Comparison of ENCODE assay signal across 8 cellular contexts in the genomic region with DNA sequence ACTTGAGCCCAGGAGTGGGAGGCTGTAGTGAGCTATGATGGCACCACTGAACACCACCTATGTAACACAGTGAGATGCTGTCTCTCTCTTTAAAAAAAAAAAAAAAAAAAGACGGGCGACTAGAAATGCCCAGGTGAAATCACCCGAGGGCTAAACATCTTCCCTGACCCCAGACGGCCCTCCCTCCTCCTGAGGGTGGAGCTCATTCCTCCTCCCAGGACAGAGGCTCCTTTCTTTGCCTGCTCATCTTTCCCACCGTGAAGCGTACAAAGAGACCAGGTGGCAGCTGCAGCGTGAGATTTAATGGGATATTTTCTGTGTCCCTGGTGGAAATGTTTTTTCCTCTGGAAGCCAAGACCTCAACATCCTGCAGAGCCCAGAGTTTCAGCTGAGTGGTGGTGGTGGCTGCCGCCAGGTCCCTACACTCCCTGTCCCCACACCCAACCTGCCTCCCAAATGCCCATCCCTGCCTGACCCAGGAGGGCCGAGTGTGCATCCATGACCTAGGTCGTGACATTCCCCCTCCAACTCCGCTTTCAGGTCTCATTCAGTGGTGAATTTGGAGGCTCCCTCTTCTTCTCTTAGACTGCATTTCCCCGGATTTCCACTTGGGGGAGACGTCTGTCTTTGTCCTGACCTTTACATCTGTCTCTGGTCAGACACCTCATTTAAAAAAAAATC. TPM values are rescaled to one million over a fixed set of nuclear protein-coding genes. Genes with fewer than 3 reads are reported as not detected.
DNase-seq lines count a peak whose midpoint lies in the region; ATAC-seq and TF ChIP-seq lines count a peak whose summit lies in the region.

No MANE protein-coding gene starts in this region.

- H3K27ac Mint-ChIP-seq in activated naive CD4-positive, alpha-beta T cell treated with anti-CD3 and anti-CD28 coated beads for 36 hours, result no peak overlapping the region

- TF ChIP-seq CTCF in choroid plexus epithelial cell (conservative IDR thresholded peaks at IDR 0.05; ENCODE audit: low read depth, low read length) (peak; percentile 84), right lobe of liver (IDR thresholded peaks at IDR 0.05) (peak; percentile 59 to 65 (median 64)), tibial artery (IDR thresholded peaks at IDR 0.05) (peak; percentile 51 to 63)

- peak; percentile 64 to 81 (median 78) for ATAC-seq in right lobe of liver
- no peak for ATAC-seq in HG02981 (IDR thresholded peaks at IDR 0.05; ENCODE audit: unreplicated experiment)

- no peak overlapping the region for H3K27ac ChIP-seq in right lobe of liver
- H3K27ac ChIP-seq in tibial artery, result no peak overlapping the region

- under 1% methylated on average over 12 of the region's 13 CpGs for WGBS in right lobe of liver (ENCODE audit: insufficient coverage, low coverage, low lambda C conversion rate, missing lambda C conversion rate)

- H3K27me3 ChIP-seq in right lobe of liver (no peaks in the 10 kb centered on the region), tibial artery (peaks cover 0 to 14% of the 10 kb centered on the region in 2 donors)

- H3K4me1 ChIP-seq in right lobe of liver (no peaks in the 10 kb centered on the region), tibial artery (no peaks in the 10 kb centered on the region)

- CTCF ChIA-PET in activated naive CD4-positive, alpha-beta T cell treated with anti-CD3 and anti-CD28 coated beads for 36 hours (lab: Charles Lee), result interaction anchor here (0.6 to 2.3 kb wide), 11 partner anchors 8 to 488 kb away, joined by 3 to 9 read pairs (median 4); no protein-coding TSS in a partner anchor

- intact Hi-C loops in activated naive CD4-positive, alpha-beta T cell treated with anti-CD3 and anti-CD28 coated beads for 36 hours (cut with micrococcal nuclease), result loop anchor here (1.0 to 2.0 kb wide), 2 partner anchors 402 to 486 kb away; no protein-coding TSS in a partner anchor
- intact Hi-C loops in right lobe of liver (cut with DNase I), result no loop called here
- intact Hi-C loops in tibial artery (cut with DNase I; ENCODE audit: low total_unique reads), result no loop called here

- peaks cover 1% of the 10 kb centered on the region for H3K4me1 Mint-ChIP-seq in activated naive CD4-positive, alpha-beta T cell treated with anti-CD3 and anti-CD28 coated beads for 36 hours (ENCODE audit: low read depth)

- no peak for TF ChIP-seq POLR2A in right lobe of liver (IDR thresholded peaks at IDR 0.05)

- no peak overlapping the region for H3K4me3 Mint-ChIP-seq in activated naive CD4-positive, alpha-beta T cell treated with anti-CD3 and anti-CD28 coated beads for 36 hours

- H3K9me3 ChIP-seq in right lobe of liver, result no peaks in the 10 kb centered on the region
- no peaks in the 10 kb centered on the region for H3K9me3 ChIP-seq in tibial artery

- H3K36me3 Mint-ChIP-seq in activated naive CD4-positive, alpha-beta T cell treated with anti-CD3 and anti-CD28 coated beads for 36 hours (ENCODE audit: low read depth), result no peaks in the 10 kb centered on the region

- no peaks in the 10 kb centered on the region for H3K9me3 Mint-ChIP-seq in activated naive CD4-positive, alpha-beta T cell treated with anti-CD3 and anti-CD28 coated beads for 36 hours

- H3K4me3 ChIP-seq in choroid plexus epithelial cell (ENCODE audit: low read depth, low read length), result no peak overlapping the region
- no peak overlapping the region for H3K4me3 ChIP-seq in right lobe of liver
- H3K4me3 ChIP-seq in tibial artery, result no peak overlapping the region

- no peaks in the 10 kb centered on the region for H3K36me3 ChIP-seq in right lobe of liver
- no peaks in the 10 kb centered on the region for H3K36me3 ChIP-seq in tibial artery

- DNase-seq in activated naive CD4-positive, alpha-beta T cell treated with anti-CD3 and anti-CD28 coated beads for 36 hours, result peak; percentile 71
- no peak for DNase-seq in activated naive CD4-positive, alpha-beta T cell (lab: John Stamatoyannopoulos, UW)
- DNase-seq in M059J (ENCODE audit: low read depth) (peak; percentile 53), SKM-1 treated with dmso at 0.1 percent for 144 hours (lab: John Stamatoyannopoulos, UW; ENCODE audit: unreplicated experiment) (peak; percentile 62), choroid plexus epithelial cell (ENCODE audit: low read depth) (peak; percentile 80), right lobe of liver (peak in 1 of 3 donors; percentile 50), tibial artery (peak in 1 of 2 donors; percentile 53)

- H3K27me3 Mint-ChIP-seq in activated naive CD4-positive, alpha-beta T cell treated with anti-CD3 and anti-CD28 coated beads for 36 hours (ENCODE audit: low read depth), result peaks cover 2% of the 10 kb centered on the region

RNA-seq across cellular contexts. Expression of gene GPRC5B, which starts 14.4 kb away (rescaled TPM):
- under 1 TPM; 0.22 to 0.55 TPM for total RNA-seq in activated naive CD4-positive, alpha-beta T cell treated with anti-CD3 and anti-CD28 coated beads for 36 hours
- 0.86 and 3.2 TPM in 2 replicates for total RNA-seq in M059J (2014; rRNA removed; shearing (Covaris generic))
- 10 to 100 TPM in 1 of 6 experiments, 1 to 10 TPM in 5; 2.6 to 20.8 (median 5.1) TPM for total RNA-seq in right lobe of liver

Comparison
In these comparisons a context has a peak if more than half of its experiments do, and no peak if none do; other contexts are left out.
1. DNase-seq: peak in activated naive CD4-positive, alpha-beta T cell treated with anti-CD3 and anti-CD28 coated beads for 36 hours (single experiment), M059J (single experiment), SKM-1 treated with dmso at 0.1 percent for 144 hours (single experiment) and choroid plexus epithelial cell (single experiment); none in activated naive CD4-positive, alpha-beta T cell (0 of 4).
2. Peak in every context shown above with its lines, with median percentiles within 50 percentile points of each other: CTCF ChIP-seq.